Comparison of ENCODE assay signal across 9 cellular contexts in genomic region chr3:106206613-106207012, GRCh38.
DNase-seq lines count a peak whose midpoint lies in the region; ATAC-seq, FAIRE-seq and TF ChIP-seq lines count a peak whose summit lies in the region.
"Had no signal": no experiment of that assay in that cellular context is flagged by ENCODE, and none has a peak within 500 bp of the region (broad histone marks: within the 10 kb centered on the region; RNA-seq: fewer than 3 reads in every experiment).

No MANE protein-coding gene starts in this region.

- no peak for TF ChIP-seq CTCF in K562 (IDR thresholded peaks at IDR 0.05 in 2 of 3, conservative IDR thresholded peaks at IDR 0.05 in 1 of 3; ENCODE audit: insufficient read depth in 2 of 3, low read depth in 1 of 3, low read length in 3 of 3)
- TF ChIP-seq CTCF in psoas muscle (IDR thresholded peaks at IDR 0.05): no peak

- H3K9me1 ChIP-seq in K562 (ENCODE audit: control insufficient read depth, insufficient read depth, low read length): no peaks in the 10 kb centered on the region

- H3K27me3 ChIP-seq in K562 (ENCODE audit: control insufficient read depth in 2 of 2, insufficient read depth in 2 of 2, low read length in 2 of 2) (no peaks in the 10 kb centered on the region), psoas muscle (ENCODE audit: insufficient read depth in 3 of 3, low read length in 2 of 3) (no peaks in the 10 kb centered on the region)

- H3K4me3 ChIP-seq in K562 (no peak overlapping the region), psoas muscle (peak overlapping the region; percentile 38)

- no peaks in the 10 kb centered on the region for H3K9me3 ChIP-seq in K562 (replicated peaks; ENCODE audit: control insufficient read depth, insufficient read depth, low read depth, low read length)
- no peaks in the 10 kb centered on the region for H3K9me3 ChIP-seq in psoas muscle

- FAIRE-seq in K562 (lab: Jason Lieb, UNC): no peak

- intact Hi-C loops in K562 (cut with micrococcal nuclease): loop anchor here (10.0 kb wide), 1 partner anchor 72 kb away; no protein-coding TSS in a partner anchor
- intact Hi-C loops in psoas muscle (cut with DNase I): no loop called here

- CTCF ChIA-PET in K562 (lab: Yijun Ruan, JAX; ENCODE audit: low intra/inter-chr PET ratio): no interaction called here

- POLR2A ChIA-PET in K562 (lab: Yijun Ruan, JAX): no interaction called here

- H3K79me2 ChIP-seq in K562 (ENCODE audit: control insufficient read depth, insufficient read depth, low read length): no peaks in the 10 kb centered on the region

- H3K27ac ChIP-seq in K562 (ENCODE audit: extremely low read depth, low read depth, low read length) (no peak overlapping the region), psoas muscle (peak overlapping the region; percentile 57)

- no TSS peak for BruUV-seq in K562 (replicated peaks; lab: Mats Ljungman, UMichigan)

- H3K4me2 ChIP-seq in K562 (ENCODE audit: insufficient read depth, low read length): no peak overlapping the region

- ATAC-seq in GM18861 (IDR thresholded peaks at IDR 0.05; ENCODE audit: unreplicated experiment): peak; percentile 19
- ATAC-seq in HG03354 (IDR thresholded peaks at IDR 0.05; ENCODE audit: poor library complexity, severe bottlenecking, unreplicated experiment): peak; percentile 21
- no peak for ATAC-seq in K562
- ATAC-seq in psoas muscle: no peak

- no peak overlapping the region for H3K9ac ChIP-seq in K562 (ENCODE audit: insufficient read depth in 1 of 2, low read depth in 2 of 2, low read length in 2 of 2)

- no peak for TF ChIP-seq EP300 in K562 (IDR thresholded peaks at IDR 0.05; ENCODE audit: low read length)

- H3K36me3 ChIP-seq in K562 (ENCODE audit: control insufficient read depth, insufficient read depth, low read length): no peaks in the 10 kb centered on the region
- no peaks in the 10 kb centered on the region for H3K36me3 ChIP-seq in psoas muscle (ENCODE audit: insufficient read depth in 1 of 2, low read depth in 1 of 2)

- H4K20me1 ChIP-seq in K562 (replicated peaks; ENCODE audit: control insufficient read depth, insufficient read depth, low read length): no peaks in the 10 kb centered on the region

- DNase-seq in K562 (ENCODE audit: extremely low read depth in 1 of 4, low spot score in 3 of 4) (no peak), psoas muscle (no peak), DMS 273 treated with DMSO at 0.1 percent for 48 hours (lab: John Stamatoyannopoulos, UW) (no peak), AG20443 (ENCODE audit: low spot score) (no peak), anterior cingulate cortex (lab: John Stamatoyannopoulos, UW) (no peak)
- DNase-seq: DMS79 treated with DMSO at 0.1 percent for 48 hours; stimulated activated naive CD4-positive, alpha-beta T cell treated with Interleukin-2 at 50 U/mL for 16 hours had no signal

- no peaks in the 10 kb centered on the region for H3K4me1 ChIP-seq in K562 (replicated peaks in 1 of 2; ENCODE audit: control insufficient read depth in 2 of 2, insufficient read depth in 2 of 2, low read length in 2 of 2)
- peaks cover 25% of the 10 kb centered on the region for H3K4me1 ChIP-seq in psoas muscle

- TF ChIP-seq POLR2A in K562 (conservative IDR thresholded peaks at IDR 0.05): no peak

- in situ Hi-C loops in K562 (cut with MboI): no loop called here

- TF ChIP-seq RAD21 in K562 (CRISPR knock-in tag; conservative IDR thresholded peaks at IDR 0.05 in 1 of 2, IDR thresholded peaks at IDR 0.05 in 1 of 2): no peak

- 56% methylated on average over 4 of the region's 5 CpGs for WGBS in K562 (ENCODE audit: insufficient coverage, low coverage, missing lambda C conversion rate)
- 39 to 56% (median 43%) methylated on average over 5 of the region's 5 CpGs for WGBS in psoas muscle, 3 donors

- H2AFZ ChIP-seq in K562 (ENCODE audit: low read depth, low read length): 0 out of 2 replicates have a peak overlapping the region, but pooled peaks have one; percentile 66

TF ChIP-seq in K562, 482 proteins besides CTCF, POLR2A, EP300 and RAD21:
- TF ChIP-seq, protein P1, sequence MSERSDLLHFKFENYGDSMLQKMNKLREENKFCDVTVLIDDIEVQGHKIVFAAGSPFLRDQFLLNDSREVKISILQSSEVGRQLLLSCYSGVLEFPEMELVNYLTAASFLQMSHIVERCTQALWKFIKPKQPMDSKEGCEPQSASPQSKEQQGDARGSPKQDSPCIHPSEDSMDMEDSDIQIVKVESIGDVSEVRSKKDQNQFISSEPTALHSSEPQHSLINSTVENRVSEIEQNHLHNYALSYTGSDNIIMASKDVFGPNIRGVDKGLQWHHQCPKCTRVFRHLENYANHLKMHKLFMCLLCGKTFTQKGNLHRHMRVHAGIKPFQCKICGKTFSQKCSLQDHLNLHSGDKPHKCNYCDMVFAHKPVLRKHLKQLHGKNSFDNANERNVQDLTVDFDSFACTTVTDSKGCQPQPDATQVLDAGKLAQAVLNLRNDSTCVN (CRISPR knock-in tag; IDR thresholded peaks at IDR 0.05): no peak

Comparison
In these comparisons a context has a peak if more than half of its experiments do, and no peak if none do; other contexts are left out.
1. ATAC-seq: peak in GM18861 (single experiment) and HG03354 (single experiment); none in K562 (single experiment) and psoas muscle (0 of 4).